ENCODE assay signal across 2 cellular contexts in the genomic region with DNA sequence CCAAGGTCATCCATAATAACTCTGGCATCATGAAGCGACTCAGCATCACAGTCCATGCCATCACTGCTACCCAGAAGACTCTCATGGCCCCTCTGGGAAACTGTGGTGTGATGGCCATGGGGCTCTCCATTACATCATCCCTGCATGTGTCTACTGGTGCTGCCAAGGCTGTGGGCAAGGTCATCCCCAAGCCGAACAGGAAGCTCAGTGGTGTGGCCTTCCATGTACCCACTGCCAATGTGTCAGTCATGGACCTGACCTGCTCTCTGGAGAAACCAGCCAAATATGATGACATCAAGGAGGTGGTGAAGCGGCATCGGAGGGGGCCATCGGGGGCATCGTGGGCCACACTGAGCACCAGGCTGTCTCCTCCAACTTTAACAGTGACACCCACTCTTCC.
TF ChIP-seq lines count a peak whose summit lies in the region.

No MANE protein-coding gene starts in this region.

TF ChIP-seq in IMR-90, 13 proteins besides CTCF, POLR2A, EP300 and RAD21:
- TF ChIP-seq MAFK (IDR thresholded peaks at IDR 0.05; ENCODE audit: low read depth, low read length), result no peak
- TF ChIP-seq CEBPB (IDR thresholded peaks at IDR 0.05; ENCODE audit: low read depth, low read length), result no peak
- TF ChIP-seq NFE2L2 (IDR thresholded peaks at IDR 0.05; ENCODE audit: low read depth, low read length), result no peak

TF ChIP-seq in H1, 55 proteins besides CTCF, POLR2A, EP300 and RAD21:
- TF ChIP-seq SRF (IDR thresholded peaks at IDR 0.05; ENCODE audit: low read depth, low read length) (no peak), SIX5 (IDR thresholded peaks at IDR 0.05; ENCODE audit: low read depth, low read length) (no peak), CHD1 (IDR thresholded peaks at IDR 0.05; ENCODE audit: low read depth, low read length) (no peak), CTBP2 (IDR thresholded peaks at IDR 0.05; ENCODE audit: borderline replicate concordance, insufficient read depth, insufficient read length, low read length) (no peak), RXRA (IDR thresholded peaks at IDR 0.05; ENCODE audit: insufficient read depth, low read depth, low read length) (no peak), TAF1 (IDR thresholded peaks at IDR 0.05; ENCODE audit: low read depth, low read length) (no peak), EZH2 (IDR thresholded peaks at IDR 0.05; ENCODE audit: low read depth, low read length, severe bottlenecking) (no peak), JUND (IDR thresholded peaks at IDR 0.05; ENCODE audit: low read length) (no peak)
- TF ChIP-seq, protein P1, sequence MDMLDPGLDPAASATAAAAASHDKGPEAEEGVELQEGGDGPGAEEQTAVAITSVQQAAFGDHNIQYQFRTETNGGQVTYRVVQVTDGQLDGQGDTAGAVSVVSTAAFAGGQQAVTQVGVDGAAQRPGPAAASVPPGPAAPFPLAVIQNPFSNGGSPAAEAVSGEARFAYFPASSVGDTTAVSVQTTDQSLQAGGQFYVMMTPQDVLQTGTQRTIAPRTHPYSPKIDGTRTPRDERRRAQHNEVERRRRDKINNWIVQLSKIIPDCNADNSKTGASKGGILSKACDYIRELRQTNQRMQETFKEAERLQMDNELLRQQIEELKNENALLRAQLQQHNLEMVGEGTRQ (IDR thresholded peaks at IDR 0.05; ENCODE audit: low read length), result no peak
- TF ChIP-seq, protein P2, sequence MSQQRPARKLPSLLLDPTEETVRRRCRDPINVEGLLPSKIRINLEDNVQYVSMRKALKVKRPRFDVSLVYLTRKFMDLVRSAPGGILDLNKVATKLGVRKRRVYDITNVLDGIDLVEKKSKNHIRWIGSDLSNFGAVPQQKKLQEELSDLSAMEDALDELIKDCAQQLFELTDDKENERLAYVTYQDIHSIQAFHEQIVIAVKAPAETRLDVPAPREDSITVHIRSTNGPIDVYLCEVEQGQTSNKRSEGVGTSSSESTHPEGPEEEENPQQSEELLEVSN (IDR thresholded peaks at IDR 0.05), result no peak
- TF ChIP-seq, protein P3, sequence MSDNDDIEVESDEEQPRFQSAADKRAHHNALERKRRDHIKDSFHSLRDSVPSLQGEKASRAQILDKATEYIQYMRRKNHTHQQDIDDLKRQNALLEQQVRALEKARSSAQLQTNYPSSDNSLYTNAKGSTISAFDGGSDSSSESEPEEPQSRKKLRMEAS (IDR thresholded peaks at IDR 0.05), result no peak
